In the genomic region with DNA sequence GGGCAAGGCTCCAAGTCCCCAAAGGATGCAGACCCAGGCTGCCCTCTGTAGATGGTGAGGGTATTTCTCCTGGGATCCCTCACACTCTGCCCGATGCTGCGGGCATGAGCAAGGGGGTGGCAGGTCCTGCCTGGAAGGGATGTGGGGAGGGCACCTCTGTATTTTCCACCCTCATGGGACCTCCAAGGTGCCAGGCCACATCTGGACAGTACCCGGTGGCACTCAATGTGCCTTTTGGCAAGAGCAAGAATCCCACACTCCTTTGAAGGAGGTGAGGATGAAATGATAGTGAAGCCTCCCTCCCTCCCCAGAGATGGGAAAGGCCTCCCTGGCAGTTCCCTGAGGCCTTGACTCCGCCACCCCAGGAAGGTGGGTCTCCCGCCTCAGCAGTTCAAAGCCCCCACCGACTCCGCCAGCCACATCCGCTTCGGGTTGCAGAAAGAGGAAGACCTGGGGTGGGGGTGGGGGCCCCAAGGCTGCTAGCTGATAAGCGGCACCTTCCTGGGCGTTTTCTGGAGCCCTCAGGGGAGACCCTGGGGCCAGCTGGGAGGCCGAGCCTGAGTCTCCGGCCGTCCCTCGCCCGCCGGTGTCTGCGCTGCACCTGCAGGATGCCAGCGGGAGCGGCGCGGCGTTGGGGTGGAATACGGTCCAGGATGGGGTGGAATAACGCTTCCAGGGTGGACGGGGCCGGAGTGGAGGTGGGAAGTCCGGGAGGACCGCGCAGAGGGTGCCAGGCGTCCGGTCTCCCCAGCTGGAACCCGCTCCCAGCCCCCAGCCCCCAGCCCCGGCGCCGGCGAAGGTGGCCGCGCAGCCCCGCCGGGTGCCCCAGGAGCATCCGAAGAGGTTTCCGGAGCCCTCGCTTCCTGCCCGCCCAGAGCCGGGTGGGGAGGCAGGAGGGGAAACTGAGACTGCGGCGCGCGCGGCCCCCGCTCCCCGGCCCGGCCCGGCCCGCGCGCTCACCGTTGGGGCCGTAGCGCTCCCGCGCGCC, we compare ENCODE assay signal across 8 cellular contexts. TPM values are rescaled to one million over a fixed set of nuclear protein-coding genes. Genes with fewer than 3 reads are reported as not detected.
DNase-seq lines count a peak whose midpoint lies in the region; ATAC-seq and TF ChIP-seq lines count a peak whose summit lies in the region.

No MANE protein-coding gene starts in this region.

- H3K4me3 ChIP-seq in duodenal mucosa (ENCODE audit: low read depth in 1 of 2, low read length in 2 of 2) (peak overlapping the region; percentile 66 to 73), psoas muscle (peak overlapping the region; percentile 45)

- POLR2A ChIA-PET in RWPE1 (lab: Yijun Ruan, JAX; ENCODE audit: low non-redundant PET) = no interaction called here

- ATAC-seq in GM19023 (IDR thresholded peaks at IDR 0.05; ENCODE audit: unreplicated experiment) (peak; percentile 7), HG03280 (IDR thresholded peaks at IDR 0.05; ENCODE audit: unreplicated experiment) (peak; percentile 8), psoas muscle (no peak)

- DNase-seq in psoas muscle = no peak
- DNase-seq in NCI-H1436 (lab: John Stamatoyannopoulos, UW) = no peak
- no peak for DNase-seq in RWPE1 (ENCODE audit: low spot score)
- DNase-seq in NCI-H82 treated with DMSO at 0.1 percent for 48 hours (lab: John Stamatoyannopoulos, UW; ENCODE audit: unreplicated experiment) = no peak

- 6 to 18% (median 11%) methylated on average over 32 to 64 of the region's 64 CpGs for WGBS in psoas muscle, 3 donors

- intact Hi-C loops in psoas muscle (cut with DNase I) = loop anchor here in 1 of 2 donors (10.0 kb wide), 1 partner anchor 691 kb away; no protein-coding TSS in a partner anchor

- H3K9me3 ChIP-seq in duodenal mucosa (ENCODE audit: control insufficient read depth in 1 of 2, low read length in 2 of 2) = no peaks in the 10 kb centered on the region
- no peaks in the 10 kb centered on the region for H3K9me3 ChIP-seq in psoas muscle

- H3K27ac ChIP-seq in VCaP (peak overlapping the region; percentile 72; the same call in 1 of the 2 replicates), duodenal mucosa (ENCODE audit: low read depth, low read length) (no peak overlapping the region), psoas muscle (no peak overlapping the region), RWPE1 (no peak overlapping the region)

- H3K36me3 ChIP-seq in duodenal mucosa (ENCODE audit: control insufficient read depth in 1 of 2, insufficient read depth in 2 of 2, low read length in 2 of 2) (no peaks in the 10 kb centered on the region), psoas muscle (ENCODE audit: insufficient read depth in 1 of 2, low read depth in 1 of 2) (no peaks in the 10 kb centered on the region)

- CTCF ChIA-PET in RWPE1 (lab: Yijun Ruan, JAX) = no interaction called here

- TF ChIP-seq CTCF in VCaP (conservative IDR thresholded peaks at IDR 0.05) (no peak), psoas muscle (IDR thresholded peaks at IDR 0.05) (no peak), RWPE1 (conservative IDR thresholded peaks at IDR 0.05; ENCODE audit: low read depth) (no peak)

- H3K4me1 ChIP-seq in duodenal mucosa (ENCODE audit: control insufficient read depth in 1 of 2, insufficient read depth in 2 of 2, low read length in 2 of 2) (peaks cover 51 to 69% of the 10 kb centered on the region in 2 donors), psoas muscle (no peaks in the 10 kb centered on the region)

- peak overlapping the region; percentile 68 to 79 for H3K9ac ChIP-seq in duodenal mucosa (ENCODE audit: low read depth in 1 of 2, low read length in 2 of 2)

- H3K27me3 ChIP-seq in duodenal mucosa (ENCODE audit: control insufficient read depth in 1 of 2, insufficient read depth in 2 of 2, low read length in 2 of 2) (peaks cover 0 to 5% of the 10 kb centered on the region in 2 donors), psoas muscle (ENCODE audit: insufficient read depth in 3 of 3, low read length in 2 of 3) (peaks cover 0 to 47% (median 16%) of the 10 kb centered on the region in 3 donors)

RNA-seq across cellular contexts. Expression of gene ATP2A3, which starts 0.7 kb away (rescaled TPM):
- 1 to 10 TPM; 2.9 to 3.4 (median 3.1) TPM for total RNA-seq in psoas muscle
- polyA plus RNA-seq in psoas muscle = 1 to 10 TPM; 1.2 to 3.8 (median 1.7) TPM

RNA-seq across cellular contexts. Expression of gene P2RX1, which starts 47.2 kb away (rescaled TPM):
- total RNA-seq in psoas muscle = under 1 TPM; 0.18 to 0.94 (median 0.32) TPM
- polyA plus RNA-seq in psoas muscle = under 1 TPM; 0.06 to 0.13 (median 0.07) TPM

Comparison
In these comparisons a context has a peak if more than half of its experiments do, and no peak if none do; other contexts are left out.
1. ATAC-seq: peak in GM19023 (single experiment) and HG03280 (single experiment); none in psoas muscle (0 of 4).